ENCODE assay signal across 21 cellular contexts in genomic region chr10:95254629-95255028, GRCh38. TPM values are rescaled to one million over a fixed set of nuclear protein-coding genes. Genes with fewer than 3 reads are reported as not detected.
DNase-seq lines count a peak whose midpoint lies in the region; ATAC-seq and TF ChIP-seq lines count a peak whose summit lies in the region.
"Had no signal": no experiment of that assay in that cellular context is flagged by ENCODE, and none has a peak within 500 bp of the region (broad histone marks: within the 10 kb centered on the region; RNA-seq: fewer than 3 reads in every experiment).

No MANE protein-coding gene starts in this region.

- ATAC-seq in GM19351 (IDR thresholded peaks at IDR 0.05; ENCODE audit: unreplicated experiment) (peak; percentile 65), HG03469 (IDR thresholded peaks at IDR 0.05; ENCODE audit: unreplicated experiment) (peak; percentile 52), mucosa of descending colon (no peak)
- ATAC-seq: activated T-cell treated with anti-CD3 and anti-CD28 coated beads, Interleukin-2, amount 50 U/mL, for 4 hours had no signal

- peak; percentile 41 for DNase-seq in ELR (ENCODE audit: low read depth)
- peak; percentile 49 for DNase-seq in iris pigment epithelial cell (ENCODE audit: low read depth)
- DNase-seq in mucosa of descending colon, result no peak
- DNase-seq in KG1 (lab: John Stamatoyannopoulos, UW), result no peak
- no peak for DNase-seq in Calu3
- no peak for DNase-seq in NCI-H226
- DNase-seq: activated CD4-positive, CD25-positive, alpha-beta regulatory T cell treated with anti-CD3 and anti-CD28 coated beads, Interleukin-2, amount 50 U/mL, for 72 hours; activated naive CD4-positive, alpha-beta T cell; activated T-cell treated with anti-CD3 and anti-CD28 coated beads, Interleukin-2, amount 50 U/mL, for 4 hours; H7; immature natural killer cell; Karpas-422; NCI-H2081; NCI-H446 treated with DMSO at 0.1 percent for 48 hours; posterior cingulate gyrus had no signal

- no peak overlapping the region for H3K4me3 Mint-ChIP-seq in Calu3 (ENCODE audit: low read depth, unreplicated experiment)
- H3K4me3 Mint-ChIP-seq: activated T-cell treated with anti-CD3 and anti-CD28 coated beads, Interleukin-2, amount 50 U/mL, for 4 hours; immature natural killer cell; neural crest cell had no signal

- no peaks in the 10 kb centered on the region for H3K9me3 ChIP-seq in mucosa of descending colon
- H3K9me3 ChIP-seq: breast epithelium, vagina had no signal

- H3K36me3 ChIP-seq in mucosa of descending colon (ENCODE audit: low read depth), result no peaks in the 10 kb centered on the region
- H3K36me3 ChIP-seq: breast epithelium had no signal

- CTCF ChIA-PET in Calu3 (lab: Charles Lee), result no interaction called here

- peaks cover 6% of the 10 kb centered on the region for H3K4me1 ChIP-seq in mucosa of descending colon (ENCODE audit: low read depth)
- H3K4me1 ChIP-seq: breast epithelium had no signal

- BruUV-seq in Calu3 (replicated peaks; lab: Mats Ljungman, UMichigan), result no TSS peak

- no peak overlapping the region for H3K27ac Mint-ChIP-seq in Calu3 (ENCODE audit: unreplicated experiment)

- peaks cover 5% of the 10 kb centered on the region for H3K36me3 Mint-ChIP-seq in Calu3 (ENCODE audit: insufficient read depth, unreplicated experiment)

- H3K27me3 Mint-ChIP-seq in Calu3 (ENCODE audit: unreplicated experiment), result no peaks in the 10 kb centered on the region

- H3K4me1 Mint-ChIP-seq in Calu3 (ENCODE audit: low read depth, unreplicated experiment), result peaks cover 3% of the 10 kb centered on the region
- H3K4me1 Mint-ChIP-seq: neural crest cell had no signal

- no peaks in the 10 kb centered on the region for H3K9me3 Mint-ChIP-seq in Calu3 (ENCODE audit: low read depth, unreplicated experiment)
- H3K9me3 Mint-ChIP-seq: immature natural killer cell had no signal

- TF ChIP-seq CTCF in mucosa of descending colon (IDR thresholded peaks at IDR 0.05) (no peak), Calu3 (IDR thresholded peaks at IDR 0.05; ENCODE audit: unreplicated experiment) (no peak)

- intact Hi-C loops in mucosa of descending colon (cut with DNase I, micrococcal nuclease), result no loop called here
- intact Hi-C loops in Calu3 (cut with micrococcal nuclease; ENCODE audit: unreplicated experiment), result no loop called here

- no peak overlapping the region for H3K4me3 ChIP-seq in mucosa of descending colon
- H3K4me3 ChIP-seq: BLaER1 treated with 17β-estradiol and CSF1 and Interleukin-3, amounts not matched to agents 10 nM and 100 nM; breast epithelium; vagina had no signal

RNA-seq across cellular contexts. Expression of gene PDLIM1, which starts 36.2 kb away (rescaled TPM):
- total RNA-seq in mucosa of descending colon (100 to 1,000 TPM; 177 to 434 (median 373) TPM), Calu3 (2022) (49.7 and 50.2 TPM in 2 replicates)

Comparison
In these comparisons a context has a peak if more than half of its experiments do, and no peak if none do; other contexts are left out.
1. DNase-seq: peak in ELR (single experiment) and iris pigment epithelial cell (single experiment); none in mucosa of descending colon (0 of 3), KG1 (single experiment), Calu3 (single experiment) and NCI-H226 (single experiment).